In the genomic region with DNA sequence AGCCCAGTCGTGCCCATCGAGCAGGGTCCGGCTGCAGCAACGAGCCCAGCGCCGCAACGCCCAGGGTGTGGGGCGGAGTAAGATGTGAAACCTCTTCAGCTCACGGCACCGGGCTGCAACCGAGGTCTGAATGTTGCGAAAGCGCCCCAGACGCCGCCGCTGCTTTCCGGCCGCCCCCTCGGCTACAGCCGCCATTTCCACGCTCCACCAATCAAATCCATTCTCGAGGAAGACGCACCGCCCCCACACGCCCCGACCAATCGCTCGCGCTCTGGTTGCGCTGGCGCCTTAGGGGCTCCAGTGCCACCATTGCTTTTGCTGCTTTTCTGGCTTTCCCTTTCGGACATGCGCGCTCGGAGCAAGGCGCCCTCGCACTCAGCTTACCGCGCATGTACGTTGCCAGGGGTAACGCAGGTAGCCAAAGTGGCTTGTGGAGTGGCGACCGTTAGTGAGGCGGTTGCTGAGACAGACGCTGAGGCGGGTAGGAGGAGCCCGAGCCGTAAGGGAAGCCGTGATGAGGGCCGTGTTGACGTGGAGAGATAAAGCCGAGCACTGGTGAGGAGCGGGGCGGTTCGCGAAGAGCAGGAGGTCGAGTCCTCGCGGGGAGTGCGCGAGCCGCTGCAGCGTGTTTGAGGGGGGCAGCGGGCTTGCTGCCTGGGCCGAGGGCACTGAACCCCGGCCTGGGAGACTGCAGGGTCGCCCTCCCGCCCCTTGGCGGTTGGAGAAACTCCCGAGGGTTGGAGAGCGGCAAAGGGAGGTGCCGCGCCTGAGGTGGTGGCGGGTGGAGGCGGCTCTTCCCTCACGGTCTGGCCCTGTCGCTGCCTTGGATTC, we compare ENCODE assay signal across 8 cellular contexts. TPM values are rescaled to one million over a fixed set of nuclear protein-coding genes. Genes with fewer than 3 reads are reported as not detected.
DNase-seq lines count a peak whose midpoint lies in the region; ATAC-seq and TF ChIP-seq lines count a peak whose summit lies in the region.

Gene IFT122 (plus strand): TSS at position 408 of the 831 bp plus-strand sequence. CDS start 107 bp downstream, at position 515.
Gene MBD4 (minus strand): TSS at position 132 of the 831 bp plus-strand sequence. CDS start 115 bp downstream, at position 17.

- TF ChIP-seq POLR2A in breast epithelium (IDR thresholded peaks at IDR 0.05), result peak; percentile 59

- H3K27me3 ChIP-seq in breast epithelium (no peaks in the 10 kb centered on the region), iPS-18a (ENCODE audit: control insufficient read depth, insufficient read depth, low read length) (no peaks in the 10 kb centered on the region), skeletal muscle satellite cell (ENCODE audit: control insufficient read depth, insufficient read depth, low read length) (no peaks in the 10 kb centered on the region)

- H3K36me3 ChIP-seq in breast epithelium (no peaks in the 10 kb centered on the region), iPS-18a (ENCODE audit: control insufficient read depth, low read depth, low read length) (peaks cover 28% of the 10 kb centered on the region), skeletal muscle satellite cell (ENCODE audit: insufficient read depth, low read length) (peaks cover 23% of the 10 kb centered on the region)

- TF ChIP-seq CTCF in VCaP (conservative IDR thresholded peaks at IDR 0.05) (no peak), breast epithelium (IDR thresholded peaks at IDR 0.05) (no peak)

- H3K4me1 ChIP-seq in breast epithelium (peaks cover 0 to 20% of the 10 kb centered on the region in 2 donors), iPS-18a (ENCODE audit: control insufficient read depth, low read depth, low read length) (peaks cover 14% of the 10 kb centered on the region), skeletal muscle satellite cell (ENCODE audit: control insufficient read depth, insufficient read depth, low read length) (peaks cover 51% of the 10 kb centered on the region)

- no peaks in the 10 kb centered on the region for H3K9me3 ChIP-seq in breast epithelium
- no peaks in the 10 kb centered on the region for H3K9me3 ChIP-seq in iPS-18a (ENCODE audit: control insufficient read depth, low read depth, low read length)
- no peaks in the 10 kb centered on the region for H3K9me3 ChIP-seq in skeletal muscle satellite cell (replicated peaks; ENCODE audit: low read length)

- DNase-seq in ACHN (peak; percentile 98), NCI-H2196 treated with DMSO at 0.1 percent for 48 hours (lab: John Stamatoyannopoulos, UW; ENCODE audit: unreplicated experiment) (peak; percentile 100), breast epithelium (ENCODE audit: low spot score in 2 of 2) (peak; percentile 97 to 98)

- ATAC-seq in GM18870 (IDR thresholded peaks at IDR 0.05; ENCODE audit: unreplicated experiment) (peak; percentile 92), HG03135 (IDR thresholded peaks at IDR 0.05; ENCODE audit: unreplicated experiment) (peak; percentile 89)

- H3K4me2 ChIP-seq in skeletal muscle satellite cell (ENCODE audit: low read length), result peak within 1 kb of the TSS; percentile 83

- peak within 1 kb of the TSS; percentile 74 to 89 (median 83) for H3K4me3 ChIP-seq in breast epithelium
- H3K4me3 ChIP-seq in iPS-18a (ENCODE audit: low read length), result peak within 1 kb of the TSS; percentile 87
- peak within 1 kb of the TSS; percentile 94 for H3K4me3 ChIP-seq in skeletal muscle satellite cell (ENCODE audit: low read length)

- H3K9ac ChIP-seq in iPS-18a (ENCODE audit: low read length) (peak within 1 kb of the TSS; percentile 78), skeletal muscle satellite cell (ENCODE audit: low read depth, low read length) (peak within 1 kb of the TSS; percentile 96)

- intact Hi-C loops in breast epithelium (cut with DNase I; ENCODE audit: low total_unique reads), result no loop called here

- in situ Hi-C loops in ACHN (cut with HindIII; ENCODE audit: low pct_ligation_motif_present, low pct_unique_long_range_greater_than_20kb, low sequenced_read_pairs), result no loop called here

- H3K27ac ChIP-seq in VCaP, result peak within 1 kb of the TSS; percentile 87
- peak within 1 kb of the TSS; percentile 88 to 95 for H3K27ac ChIP-seq in breast epithelium
- H3K27ac ChIP-seq in iPS-18a (ENCODE audit: low read length), result peak within 1 kb of the TSS; percentile 51

RNA-seq across cellular contexts. Expression of gene IFT122, which starts in this region (rescaled TPM):
- 10 to 100 TPM; 43.2 to 60.6 (median 45.8) TPM for total RNA-seq in breast epithelium
- total RNA-seq in skeletal muscle satellite cell (2012; rRNA removed), result 14.4 and 26.9 TPM in 2 replicates

RNA-seq across cellular contexts. Expression of gene MBD4, which starts in this region (rescaled TPM):
- total RNA-seq in breast epithelium, result 10 to 100 TPM; 29.8 to 41.6 (median 37.7) TPM
- total RNA-seq in skeletal muscle satellite cell (2012; rRNA removed), result 21.6 and 26.9 TPM in 2 replicates

Comparison
In these comparisons a context has a peak if more than half of its experiments do, and no peak if none do; other contexts are left out.
1. Peak in every context shown above with its lines: DNase-seq, ATAC-seq, H3K4me3 ChIP-seq and H3K27ac ChIP-seq.